In genomic region chr15:34241376-34242350, GRCh38 we compare ENCODE assay signal across 8 cellular contexts. TPM values are rescaled to one million over a fixed set of nuclear protein-coding genes. Genes with fewer than 3 reads are reported as not detected.
A peak's percentile ranks its signal among the peaks of the same experiment; 100 is the strongest.
DNase-seq lines count a peak whose midpoint lies in the region; ATAC-seq, FAIRE-seq and TF ChIP-seq lines count a peak whose summit lies in the region.

No MANE protein-coding gene starts in this region.

- H3K27ac ChIP-seq in endothelial cell of umbilical vein (ENCODE audit: insufficient read depth, low read depth, low read length) = no peak overlapping the region
- no peak overlapping the region for H3K27ac ChIP-seq in naive thymus-derived CD4-positive, alpha-beta T cell (ENCODE audit: low read depth, low read length)

- H3K9me3 ChIP-seq in endothelial cell of umbilical vein (replicated peaks; ENCODE audit: control insufficient read depth, insufficient read depth, low read length) = no peaks in the 10 kb centered on the region
- H3K9me3 ChIP-seq in naive thymus-derived CD4-positive, alpha-beta T cell (ENCODE audit: control insufficient read depth in 2 of 3, low read length in 3 of 3) = no peaks in the 10 kb centered on the region

- DNase-seq in stimulated activated CD4-positive, alpha-beta T cell treated with anti-CD3 and anti-CD28 coated beads, Interleukin-2, amount 100 ng/mL, for 4 hours (ENCODE audit: low read depth) = peak; percentile 21
- DNase-seq in stimulated activated CD4-positive, alpha-beta T cell treated with anti-CD3 and anti-CD28 coated beads, Interleukin-12 subunit alpha, Interleukin-12 subunit beta, amount 100 ng/mL, for 4 hours = no peak
- DNase-seq in T-helper 2 cell treated with Interferon-gamma antibody and Interleukin-4, amounts not matched to agents 5 μg/mL and 100 μg/mL, for 36 hours (ENCODE audit: low spot score) = no peak
- DNase-seq in endothelial cell of umbilical vein (ENCODE audit: low read depth, low spot score) = peak; percentile 67
- DNase-seq in naive thymus-derived CD4-positive, alpha-beta T cell = peak in 7 of 9 donors; percentile 38 to 65 (median 52)
- DNase-seq in DMS79 treated with DMSO at 0.1 percent for 48 hours (lab: John Stamatoyannopoulos, UW) = no peak

- no peak for FAIRE-seq in endothelial cell of umbilical vein (lab: Jason Lieb, UNC)

- peak overlapping the region; percentile 39 for H3K27ac Mint-ChIP-seq in T-helper 2 cell treated with Interferon-gamma antibody and Interleukin-4, amounts not matched to agents 5 μg/mL and 100 μg/mL, for 36 hours
- peak overlapping the region in 7 of 9 donors; percentile 7 to 75 (median 47) for H3K27ac Mint-ChIP-seq in naive thymus-derived CD4-positive, alpha-beta T cell

- CTCF ChIA-PET in endothelial cell of umbilical vein (lab: Charles Lee) = interaction anchor here (0.6 to 5.6 kb wide), 20 partner anchors 10 to 346 kb away, joined by 3 to 77 read pairs (median 4); partner anchors contain the start of genes GOLGA8B, LPCAT4, NOP10 and SLC12A6
- CTCF ChIA-PET in naive thymus-derived CD4-positive, alpha-beta T cell (lab: Charles Lee) = interaction anchor here (0.6 to 5.8 kb wide), 17 partner anchors 13 to 346 kb away, joined by 3 to 68 read pairs (median 5); partner anchors contain the start of genes LPCAT4, NOP10 and NUTM1

- TF ChIP-seq CTCF in endothelial cell of umbilical vein (IDR thresholded peaks at IDR 0.05; ENCODE audit: extremely low read depth in 1 of 2, insufficient read depth in 1 of 2, low read depth in 1 of 2, low read length in 2 of 2) = peak; percentile 47 to 51

- no peak overlapping the region for H2AFZ ChIP-seq in endothelial cell of umbilical vein (ENCODE audit: low read depth, low read length)

- H3K4me1 ChIP-seq in endothelial cell of umbilical vein (ENCODE audit: control insufficient read depth, extremely low read depth, insufficient read depth, low read length) = peaks cover 21% of the 10 kb centered on the region
- no peaks in the 10 kb centered on the region for H3K4me1 ChIP-seq in naive thymus-derived CD4-positive, alpha-beta T cell (ENCODE audit: control insufficient read depth in 2 of 2, insufficient read depth in 2 of 2, low read length in 2 of 2)

- H4K20me1 ChIP-seq in endothelial cell of umbilical vein (replicated peaks; ENCODE audit: control insufficient read depth, extremely low read depth, insufficient read depth, low read length) = no peaks in the 10 kb centered on the region

- H3K4me2 ChIP-seq in endothelial cell of umbilical vein (ENCODE audit: insufficient read depth, low read length) = no peak overlapping the region

- dilution Hi-C loops in endothelial cell of umbilical vein (cut with MboI; ENCODE audit: extremely low pct_ligation_motif_present, low sequenced_read_pairs) = no loop called here

- peaks cover 4 to 5% of the 10 kb centered on the region in 2 experiments for H3K36me3 ChIP-seq in endothelial cell of umbilical vein (ENCODE audit: control insufficient read depth in 2 of 2, extremely low read depth in 1 of 2, insufficient read depth in 2 of 2, low read length in 2 of 2)
- peaks cover 5 to 68% (median 16%) of the 10 kb centered on the region in 3 experiments for H3K36me3 ChIP-seq in naive thymus-derived CD4-positive, alpha-beta T cell (ENCODE audit: control insufficient read depth in 2 of 3, insufficient read depth in 3 of 3, low read length in 3 of 3)

- peak; percentile 71 for ATAC-seq in HG03378 (IDR thresholded peaks at IDR 0.05; ENCODE audit: unreplicated experiment)
- peak; percentile 91 for ATAC-seq in naive thymus-derived CD4-positive, alpha-beta T cell
- ATAC-seq in GM19023 (IDR thresholded peaks at IDR 0.05; ENCODE audit: unreplicated experiment) = no peak

- no peak overlapping the region for H3K4me3 Mint-ChIP-seq in T-helper 2 cell treated with Interferon-gamma antibody and Interleukin-4, amounts not matched to agents 5 μg/mL and 100 μg/mL, for 36 hours
- H3K4me3 Mint-ChIP-seq in naive thymus-derived CD4-positive, alpha-beta T cell = no peak overlapping the region

- H3K9ac ChIP-seq in endothelial cell of umbilical vein (replicated peaks; ENCODE audit: extremely low read depth, insufficient read depth, low read length) = no peak overlapping the region

- no peaks in the 10 kb centered on the region for H3K9me1 ChIP-seq in endothelial cell of umbilical vein (replicated peaks; ENCODE audit: control insufficient read depth, extremely low read depth, insufficient read depth, low read length)

- POLR2A ChIA-PET in endothelial cell of umbilical vein (lab: Charles Lee) = no interaction called here
- POLR2A ChIA-PET in naive thymus-derived CD4-positive, alpha-beta T cell (lab: Charles Lee) = interaction anchor here (0.6 to 1.2 kb wide), 7 partner anchors 86 to 151 kb away, joined by 3 to 10 read pairs (median 3); partner anchors contain the start of genes LPCAT4, NOP10, NUTM1 and SLC12A6

- no peaks in the 10 kb centered on the region for H3K27me3 ChIP-seq in endothelial cell of umbilical vein (ENCODE audit: control insufficient read depth in 2 of 2, insufficient read depth in 2 of 2, low read length in 2 of 2)
- no peaks in the 10 kb centered on the region for H3K27me3 ChIP-seq in naive thymus-derived CD4-positive, alpha-beta T cell (ENCODE audit: control insufficient read depth in 2 of 2, insufficient read depth in 2 of 2, low read length in 2 of 2)

- no peak for TF ChIP-seq POLR2A in endothelial cell of umbilical vein (IDR thresholded peaks at IDR 0.05; ENCODE audit: low read depth, low read length)

- intact Hi-C loops in endothelial cell of umbilical vein (cut with micrococcal nuclease) = loop anchor here (1.0 to 2.0 kb wide), 2 partner anchors 93 to 347 kb away; no protein-coding TSS in a partner anchor
- intact Hi-C loops in naive thymus-derived CD4-positive, alpha-beta T cell (cut with micrococcal nuclease) = loop anchor here (1.0 to 10.0 kb wide), 7 partner anchors 16 to 347 kb away; partner anchors contain the start of genes LPCAT4 (in 2 of the 2), EMC4 (in 1 of the 2), GOLGA8A (in 1 of the 2) and NOP10 (in 1 of the 2)

- H3K36me3 Mint-ChIP-seq in T-helper 2 cell treated with Interferon-gamma antibody and Interleukin-4, amounts not matched to agents 5 μg/mL and 100 μg/mL, for 36 hours (ENCODE audit: low read depth) = peaks cover 45% of the 10 kb centered on the region
- H3K36me3 Mint-ChIP-seq in naive thymus-derived CD4-positive, alpha-beta T cell = peaks cover 0 to 39% (median 17%) of the 10 kb centered on the region in 5 donors

- no peak overlapping the region for H3K4me3 ChIP-seq in endothelial cell of umbilical vein (replicated peaks in 1 of 3; ENCODE audit: insufficient read depth in 1 of 3, low read depth in 1 of 3, low read length in 3 of 3)
- no peak overlapping the region for H3K4me3 ChIP-seq in naive thymus-derived CD4-positive, alpha-beta T cell (ENCODE audit: low read length)

- no TSS peak for BruUV-seq in endothelial cell of umbilical vein (replicated peaks; lab: Mats Ljungman, UMichigan)

- no peaks in the 10 kb centered on the region for H3K27me3 Mint-ChIP-seq in T-helper 2 cell treated with Interferon-gamma antibody and Interleukin-4, amounts not matched to agents 5 μg/mL and 100 μg/mL, for 36 hours (ENCODE audit: low read depth)
- no peaks in the 10 kb centered on the region for H3K27me3 Mint-ChIP-seq in naive thymus-derived CD4-positive, alpha-beta T cell

- no peaks in the 10 kb centered on the region for H3K9me3 Mint-ChIP-seq in T-helper 2 cell treated with Interferon-gamma antibody and Interleukin-4, amounts not matched to agents 5 μg/mL and 100 μg/mL, for 36 hours
- no peaks in the 10 kb centered on the region for H3K9me3 Mint-ChIP-seq in naive thymus-derived CD4-positive, alpha-beta T cell

- peaks cover 22% of the 10 kb centered on the region for H3K4me1 Mint-ChIP-seq in T-helper 2 cell treated with Interferon-gamma antibody and Interleukin-4, amounts not matched to agents 5 μg/mL and 100 μg/mL, for 36 hours (ENCODE audit: low read depth)
- H3K4me1 Mint-ChIP-seq in naive thymus-derived CD4-positive, alpha-beta T cell = peaks cover 0 to 13% (median 4%) of the 10 kb centered on the region in 7 donors

- H3K79me2 ChIP-seq in endothelial cell of umbilical vein (ENCODE audit: control insufficient read depth, insufficient read depth, low read length) = no peaks in the 10 kb centered on the region

TF ChIP-seq in endothelial cell of umbilical vein, 7 proteins besides CTCF, POLR2A, EP300 and RAD21 (continues in another document):
- TF ChIP-seq MAX (IDR thresholded peaks at IDR 0.05; ENCODE audit: insufficient read depth, insufficient read length) (no peak), JUN (IDR thresholded peaks at IDR 0.05; ENCODE audit: borderline replicate concordance, insufficient read depth, insufficient read length, low read depth) (no peak), EZH2 (IDR thresholded peaks at IDR 0.05; ENCODE audit: borderline replicate concordance, low read depth, low read length, severe bottlenecking) (no peak), FOS (IDR thresholded peaks at IDR 0.05; ENCODE audit: borderline replicate concordance, insufficient read depth, low read length) (no peak)

RNA-seq across cellular contexts. Expression of gene EMC4, which starts 16.8 kb away (rescaled TPM):
- total RNA-seq in endothelial cell of umbilical vein = 109 and 123 TPM in 2 replicates
- 97.4 and 108 TPM in 2 replicates for polyA plus RNA-seq in endothelial cell of umbilical vein
- polyA plus RNA-seq in endothelial cell of umbilical vein (2011; cell fraction: cytosol; rRNA removed) = 129 and 139 TPM in 2 replicates
- polyA plus RNA-seq in endothelial cell of umbilical vein (2011; cell fraction: nucleus; rRNA removed) = 68.7 and 85.4 TPM in 2 replicates
- 98.2 and 145 TPM in 2 replicates for polyA plus RNA-seq in endothelial cell of umbilical vein (2012)
- 44.0 and 55.1 TPM in 2 replicates for polyA minus RNA-seq in endothelial cell of umbilical vein
- 40.1 TPM for polyA minus RNA-seq in endothelial cell of umbilical vein (2011; cell fraction: cytosol; rRNA and poly(A)+ RNA removed)
- polyA minus RNA-seq in endothelial cell of umbilical vein (2011; cell fraction: nucleus; rRNA and poly(A)+ RNA removed) = 21.7 and 30.9 TPM in 2 replicates
- total RNA-seq in naive thymus-derived CD4-positive, alpha-beta T cell = 10 to 100 TPM; 62.4 to 83.8 (median 65.5) TPM
- 100 to 1,000 TPM; 166 to 212 TPM for polyA plus RNA-seq in naive thymus-derived CD4-positive, alpha-beta T cell

RNA-seq across cellular contexts. Expression of gene KATNBL1, which starts 31.8 kb away (rescaled TPM):
- total RNA-seq in endothelial cell of umbilical vein = 56.8 and 57.9 TPM in 2 replicates
- 10.7 and 14.1 TPM in 2 replicates for polyA plus RNA-seq in endothelial cell of umbilical vein
- 17.1 and 21.8 TPM in 2 replicates for polyA plus RNA-seq in endothelial cell of umbilical vein (2011; cell fraction: cytosol; rRNA removed)
- polyA plus RNA-seq in endothelial cell of umbilical vein (2011; cell fraction: nucleus; rRNA removed) = 42.2 and 58.2 TPM in 2 replicates
- polyA plus RNA-seq in endothelial cell of umbilical vein (2012) = 30.4 and 42.5 TPM in 2 replicates
- polyA minus RNA-seq in endothelial cell of umbilical vein = 15.3 and 23.9 TPM in 2 replicates
- 5.4 TPM for polyA minus RNA-seq in endothelial cell of umbilical vein (2011; cell fraction: cytosol; rRNA and poly(A)+ RNA removed)
- polyA minus RNA-seq in endothelial cell of umbilical vein (2011; cell fraction: nucleus; rRNA and poly(A)+ RNA removed) = 46.5 and 64.3 TPM in 2 replicates
- total RNA-seq in naive thymus-derived CD4-positive, alpha-beta T cell = 10 to 100 TPM; 21.8 to 40.3 (median 33.0) TPM
- 10 to 100 TPM; 32.9 to 41.1 TPM for polyA plus RNA-seq in naive thymus-derived CD4-positive, alpha-beta T cell

Comparison
In these comparisons a context has a peak if more than half of its experiments do, and no peak if none do; other contexts are left out.
1. DNase-seq: peak in stimulated activated CD4-positive, alpha-beta T cell treated with anti-CD3 and anti-CD28 coated beads, Interleukin-2, amount 100 ng/mL, for 4 hours (single experiment), endothelial cell of umbilical vein (single experiment) and naive thymus-derived CD4-positive, alpha-beta T cell (7 of 9); none in stimulated activated CD4-positive, alpha-beta T cell treated with anti-CD3 and anti-CD28 coated beads, Interleukin-12 subunit alpha, Interleukin-12 subunit beta, amount 100 ng/mL, for 4 hours (single experiment), T-helper 2 cell treated with Interferon-gamma antibody and Interleukin-4, amounts not matched to agents 5 μg/mL and 100 μg/mL, for 36 hours (single experiment) and DMS79 treated with DMSO at 0.1 percent for 48 hours (single experiment).